Comparison of ENCODE assay signal across 8 cellular contexts in genomic region chr1:33182452-33182851, GRCh38. TPM values are rescaled to one million over a fixed set of nuclear protein-coding genes. Genes with fewer than 3 reads are reported as not detected.
DNase-seq lines count a peak whose midpoint lies in the region; ATAC-seq lines count a peak whose summit lies in the region.

No MANE protein-coding gene starts in this region.

- ATAC-seq in central memory CD8-positive, alpha-beta T cell (replicated peaks; ENCODE audit: extremely low read depth, poor library complexity, severe bottlenecking) = no peak
- no peak for ATAC-seq in naive B cell (ENCODE audit: low read depth in 2 of 2)
- ATAC-seq in GM19467 (IDR thresholded peaks at IDR 0.05; ENCODE audit: unreplicated experiment) = no peak

- H3K27me3 Mint-ChIP-seq in central memory CD8-positive, alpha-beta T cell = no peaks in the 10 kb centered on the region
- H3K27me3 Mint-ChIP-seq in naive B cell = peaks cover 14 to 32% (median 25%) of the 10 kb centered on the region in 3 donors

- no peak overlapping the region for H3K27ac Mint-ChIP-seq in central memory CD8-positive, alpha-beta T cell (ENCODE audit: low read depth)
- H3K27ac Mint-ChIP-seq in naive B cell = peak overlapping the region in 3 of 6 donors; percentile 51 to 68 (median 61)

- DNase-seq in GM03348 (ENCODE audit: low spot score) = peak; percentile 55
- peak; percentile 23 for DNase-seq in NCI-H2196 treated with DMSO at 0.1 percent for 48 hours (lab: John Stamatoyannopoulos, UW; ENCODE audit: unreplicated experiment)
- DNase-seq in central memory CD8-positive, alpha-beta T cell (ENCODE audit: low spot score in 2 of 2) = no peak
- DNase-seq in naive B cell = no peak
- DNase-seq in GF-D8 (lab: John Stamatoyannopoulos, UW) = no peak
- no peak for DNase-seq in GDM1 (lab: John Stamatoyannopoulos, UW)
- no peak for DNase-seq in NCI-H1436 (lab: John Stamatoyannopoulos, UW)

- H3K4me1 Mint-ChIP-seq in central memory CD8-positive, alpha-beta T cell = peaks cover 52% of the 10 kb centered on the region
- peaks cover 21 to 24% (median 21%) of the 10 kb centered on the region in 3 donors for H3K4me1 Mint-ChIP-seq in naive B cell

- H3K4me3 Mint-ChIP-seq in central memory CD8-positive, alpha-beta T cell = peak overlapping the region; percentile 86
- peak overlapping the region; percentile 71 to 95 (median 88) for H3K4me3 Mint-ChIP-seq in naive B cell

- peaks cover 6% of the 10 kb centered on the region for H3K36me3 Mint-ChIP-seq in central memory CD8-positive, alpha-beta T cell (ENCODE audit: insufficient read depth)
- H3K36me3 Mint-ChIP-seq in naive B cell = no peaks in the 10 kb centered on the region

- H3K9me3 Mint-ChIP-seq in central memory CD8-positive, alpha-beta T cell = no peaks in the 10 kb centered on the region
- H3K9me3 Mint-ChIP-seq in naive B cell = no peaks in the 10 kb centered on the region

RNA-seq across cellular contexts. Expression of gene TRIM62, which starts 0.6 kb away (rescaled TPM):
- polyA plus RNA-seq in naive B cell (ENCODE audit: low read depth in 6 of 6) = 1 to 10 TPM; 1.5 to 6.1 (median 4.7) TPM

Comparison
In these comparisons a context has a peak if more than half of its experiments do, and no peak if none do; other contexts are left out.
1. DNase-seq: peak in GM03348 (single experiment) and NCI-H2196 treated with DMSO at 0.1 percent for 48 hours (single experiment); none in central memory CD8-positive, alpha-beta T cell (0 of 2), naive B cell (single experiment), GF-D8 (single experiment), GDM1 (single experiment) and NCI-H1436 (single experiment).